8 cellular contexts compared by ENCODE assay signal in the genomic region with DNA sequence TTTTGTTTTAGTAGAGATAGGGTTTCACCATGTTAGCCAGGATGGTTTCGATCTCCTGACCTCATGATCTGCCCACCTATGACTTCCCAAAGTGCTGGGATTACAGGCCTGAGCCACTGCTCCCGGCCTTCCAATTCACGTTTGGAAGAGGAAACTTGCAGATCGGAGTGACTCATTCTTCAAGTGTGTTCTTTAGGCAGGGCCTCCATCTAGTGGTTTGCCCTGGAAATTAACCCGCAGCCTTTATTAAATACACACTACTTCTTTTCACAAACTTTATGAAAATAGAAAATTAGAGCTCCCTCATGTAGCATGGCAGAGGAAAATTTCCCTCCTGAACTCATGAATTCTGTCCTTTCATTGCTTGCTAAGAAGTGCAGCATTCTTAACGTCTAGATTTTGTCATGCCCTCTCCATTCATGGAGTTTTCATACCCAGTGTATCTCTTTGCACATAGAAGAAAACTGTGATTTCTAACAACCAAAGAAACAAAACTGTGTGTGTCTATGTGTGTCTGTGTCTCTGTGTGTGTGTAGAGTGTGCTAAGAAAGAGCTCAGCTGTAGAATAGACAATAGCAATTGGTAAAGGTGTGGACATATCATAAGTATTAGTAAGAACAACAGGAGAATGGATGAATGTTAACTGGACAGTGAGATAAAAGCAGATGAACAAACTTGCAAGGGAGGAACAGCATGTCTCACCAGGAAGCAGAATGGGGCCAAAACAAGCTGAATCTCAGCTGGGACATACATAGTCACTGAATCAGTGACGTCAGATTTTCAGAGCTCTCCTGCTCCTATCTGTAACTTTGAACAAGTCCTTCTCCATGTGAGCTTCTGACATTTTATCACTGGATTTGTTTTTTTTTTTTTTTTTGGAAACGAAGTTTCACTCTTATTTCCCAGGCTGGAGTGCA.
A peak's percentile ranks its signal among the peaks of the same experiment; 100 is the strongest.
DNase-seq lines count a peak whose midpoint lies in the region; ATAC-seq and TF ChIP-seq lines count a peak whose summit lies in the region.

No MANE protein-coding gene starts in this region.

- no peak overlapping the region for H3K4me3 Mint-ChIP-seq in stimulated activated effector memory CD8-positive, alpha-beta T cell treated with anti-CD3 and anti-CD28 coated beads, Interleukin-12 subunit alpha, Interleukin-12 subunit beta, amount 100 ng/mL, for 72 hours

- H3K79me2 ChIP-seq in hepatocyte (no peaks in the 10 kb centered on the region), smooth muscle cell (ENCODE audit: low read depth) (no peaks in the 10 kb centered on the region)

- H3K4me3 ChIP-seq in AG10803 (ENCODE audit: low read length) (no peak overlapping the region), astrocyte of the cerebellum (ENCODE audit: low read depth, low read length) (no peak overlapping the region), hepatocyte (no peak overlapping the region), smooth muscle cell (no peak overlapping the region)

- in situ Hi-C loops in astrocyte of the cerebellum (cut with HindIII; ENCODE audit: low sequenced_read_pairs), result no loop called here

- no peaks in the 10 kb centered on the region for H3K4me1 Mint-ChIP-seq in stimulated activated effector memory CD8-positive, alpha-beta T cell treated with anti-CD3 and anti-CD28 coated beads, Interleukin-12 subunit alpha, Interleukin-12 subunit beta, amount 100 ng/mL, for 72 hours

- H3K36me3 Mint-ChIP-seq in stimulated activated effector memory CD8-positive, alpha-beta T cell treated with anti-CD3 and anti-CD28 coated beads, Interleukin-12 subunit alpha, Interleukin-12 subunit beta, amount 100 ng/mL, for 72 hours, result no peaks in the 10 kb centered on the region

- H2AFZ ChIP-seq in hepatocyte (peak overlapping the region; percentile 4), smooth muscle cell (ENCODE audit: low read depth) (no peak overlapping the region)

- H3K27ac Mint-ChIP-seq in stimulated activated effector memory CD8-positive, alpha-beta T cell treated with anti-CD3 and anti-CD28 coated beads, Interleukin-12 subunit alpha, Interleukin-12 subunit beta, amount 100 ng/mL, for 72 hours, result no peak overlapping the region

- no peaks in the 10 kb centered on the region for H3F3A ChIP-seq in smooth muscle cell (ENCODE audit: low read depth)

- no peaks in the 10 kb centered on the region for H3K9me2 ChIP-seq in hepatocyte (replicated peaks; ENCODE audit: insufficient read depth)

- H3K27me3 ChIP-seq in hepatocyte (no peaks in the 10 kb centered on the region), smooth muscle cell (ENCODE audit: low read depth) (no peaks in the 10 kb centered on the region)

- peaks cover 3% of the 10 kb centered on the region for H3K9me3 Mint-ChIP-seq in stimulated activated effector memory CD8-positive, alpha-beta T cell treated with anti-CD3 and anti-CD28 coated beads, Interleukin-12 subunit alpha, Interleukin-12 subunit beta, amount 100 ng/mL, for 72 hours

- WGBS in hepatocyte (ENCODE audit: low lambda C conversion rate, missing lambda C conversion rate), result 29% methylated on average over 8 of the region's 8 CpGs
- WGBS in smooth muscle cell (ENCODE audit: low lambda C conversion rate), result 21% methylated on average over 8 of the region's 8 CpGs

- no peaks in the 10 kb centered on the region for H3K36me3 ChIP-seq in hepatocyte (replicated peaks; ENCODE audit: insufficient read depth, low read depth)
- no peaks in the 10 kb centered on the region for H3K36me3 ChIP-seq in smooth muscle cell (ENCODE audit: low read depth)

- no peaks in the 10 kb centered on the region for H3K4me1 ChIP-seq in hepatocyte (ENCODE audit: insufficient read depth)
- no peaks in the 10 kb centered on the region for H3K4me1 ChIP-seq in smooth muscle cell (ENCODE audit: low read depth)

- no peak overlapping the region for H3K9ac ChIP-seq in smooth muscle cell (ENCODE audit: low read depth)

- H4K20me1 ChIP-seq in hepatocyte (ENCODE audit: insufficient read depth, poor library complexity, severe bottlenecking), result no peaks in the 10 kb centered on the region
- no peaks in the 10 kb centered on the region for H4K20me1 ChIP-seq in smooth muscle cell (ENCODE audit: low read depth)

- ATAC-seq in GM18502 (IDR thresholded peaks at IDR 0.05; ENCODE audit: poor library complexity, unreplicated experiment), result peak; percentile 91
- peak; percentile 84 for ATAC-seq in HG03354 (IDR thresholded peaks at IDR 0.05; ENCODE audit: poor library complexity, severe bottlenecking, unreplicated experiment)
- ATAC-seq in stimulated activated effector memory CD8-positive, alpha-beta T cell treated with anti-CD3 and anti-CD28 coated beads, Interleukin-12 subunit alpha, Interleukin-12 subunit beta, amount 100 ng/mL, for 72 hours, result no peak

- H3K9me3 ChIP-seq in hepatocyte (ENCODE audit: low read depth) (no peaks in the 10 kb centered on the region), smooth muscle cell (replicated peaks; ENCODE audit: low read depth) (no peaks in the 10 kb centered on the region)

- H3K27ac ChIP-seq in hepatocyte (no peak overlapping the region), smooth muscle cell (ENCODE audit: low read depth) (no peak overlapping the region)

- H3K4me2 ChIP-seq in hepatocyte, result no peak overlapping the region
- no peak overlapping the region for H3K4me2 ChIP-seq in smooth muscle cell

- TF ChIP-seq CTCF in AG10803 (conservative IDR thresholded peaks at IDR 0.05; ENCODE audit: low read length) (peak; percentile 86), astrocyte of the cerebellum (IDR thresholded peaks at IDR 0.05; ENCODE audit: low read depth, low read length, missing control alignments) (peak; percentile 78), hepatocyte (IDR thresholded peaks at IDR 0.05; ENCODE audit: poor library complexity) (peak; percentile 87), smooth muscle cell (IDR thresholded peaks at IDR 0.05; ENCODE audit: borderline replicate concordance, insufficient read depth, poor library complexity, severe bottlenecking) (peak; percentile 92)

- peak; percentile 83 for DNase-seq in AG10803 (ENCODE audit: low read depth)
- DNase-seq in NCI-H446 treated with DMSO at 0.1 percent for 48 hours (lab: John Stamatoyannopoulos, UW), result peak; percentile 62
- peak; percentile 70 for DNase-seq in astrocyte of the cerebellum (ENCODE audit: low read depth)
- peak; percentile 85 for DNase-seq in hepatocyte (ENCODE audit: low spot score)
- DNase-seq in smooth muscle cell (lab: John Stamatoyannopoulos, UW; ENCODE audit: unreplicated experiment), result no peak
- DNase-seq in stimulated activated effector memory CD8-positive, alpha-beta T cell treated with anti-CD3 and anti-CD28 coated beads, Interleukin-12 subunit alpha, Interleukin-12 subunit beta, amount 100 ng/mL, for 72 hours (ENCODE audit: low spot score in 2 of 2), result no peak

Comparison
In these comparisons a context has a peak if more than half of its experiments do, and no peak if none do; other contexts are left out.
1. DNase-seq: peak in AG10803 (single experiment), NCI-H446 treated with DMSO at 0.1 percent for 48 hours (single experiment), astrocyte of the cerebellum (single experiment) and hepatocyte (single experiment); none in smooth muscle cell (single experiment) and stimulated activated effector memory CD8-positive, alpha-beta T cell treated with anti-CD3 and anti-CD28 coated beads, Interleukin-12 subunit alpha, Interleukin-12 subunit beta, amount 100 ng/mL, for 72 hours (0 of 2).
2. Peak in every context shown above with its lines, with median percentiles within 50 percentile points of each other: CTCF ChIP-seq.